Comparison of ENCODE assay signal across 25 cellular contexts in genomic region chr2:122543815-122544214, GRCh38.
A peak's percentile ranks its signal among the peaks of the same experiment; 100 is the strongest.
DNase-seq lines count a peak whose midpoint lies in the region; ATAC-seq, FAIRE-seq and TF ChIP-seq lines count a peak whose summit lies in the region.
"Had no signal": no experiment of that assay in that cellular context is flagged by ENCODE, and none has a peak within 500 bp of the region (broad histone marks: within the 10 kb centered on the region; RNA-seq: fewer than 3 reads in every experiment).

No MANE protein-coding gene starts in this region.

- DNase-seq in AG20443 (ENCODE audit: low spot score) = peak; percentile 22
- peak; percentile 69 for DNase-seq in HS-27A (ENCODE audit: low read depth)
- peak; percentile 2 for DNase-seq in astrocyte (ENCODE audit: low read depth)
- DNase-seq in kidney tubule cell (ENCODE audit: low spot score) = peak; percentile 22
- DNase-seq in caudate nucleus (lab: John Stamatoyannopoulos, UW) = no peak
- DNase-seq in NCI-H774 (lab: John Stamatoyannopoulos, UW) = no peak
- DNase-seq in activated gamma-delta T cell treated with Interleukin-2 at 50 U/mL for 16 hours = no peak
- DNase-seq in heart left ventricle = no peak
- DNase-seq: activated CD4-positive, alpha-beta T cell treated with anti-CD3 and anti-CD28 coated beads, Interleukin-2, amount 50 U/mL, for 1 hour; effector CD8-positive, alpha-beta T cell; GF-D8; Kasumi-1; left cardiac atrium; NCI-H1105; NCI-H2081; occipital lobe; PC-9; right cardiac atrium; WERI-Rb-1 had no signal

- no peaks in the 10 kb centered on the region for H3K36me3 Mint-ChIP-seq in astrocyte (ENCODE audit: low read depth, unreplicated experiment)
- H3K36me3 Mint-ChIP-seq: activated naive CD8-positive, alpha-beta T cell; memory B cell; type B pancreatic cell had no signal

- WGBS in heart left ventricle, 4 donors = 81 to 89% (median 86%) methylated on average over 2 of the region's 2 CpGs

- H3K27ac Mint-ChIP-seq in astrocyte (ENCODE audit: unreplicated experiment) = no peak overlapping the region
- H3K27ac Mint-ChIP-seq: activated naive CD8-positive, alpha-beta T cell; memory B cell; T-helper 1 cell treated with Interleukin-12 subunit alpha and Interleukin-12 subunit beta and Interleukin-4 antibody, amounts not matched to agents 30 μg/mL and 1 μg/mL, for 36 hours; type B pancreatic cell had no signal

- no peaks in the 10 kb centered on the region for H3K4me1 Mint-ChIP-seq in astrocyte (ENCODE audit: low read depth, unreplicated experiment)
- H3K4me1 Mint-ChIP-seq: memory B cell had no signal

- H3K9me3 ChIP-seq in astrocyte (ENCODE audit: insufficient read depth, low read depth, low read length) (no peaks in the 10 kb centered on the region), heart left ventricle (no peaks in the 10 kb centered on the region)

- no peak overlapping the region for H3K9ac ChIP-seq in astrocyte (ENCODE audit: low read length)

- H3K4me1 ChIP-seq in astrocyte (ENCODE audit: insufficient read depth, low read length) (no peaks in the 10 kb centered on the region), heart left ventricle (no peaks in the 10 kb centered on the region)

- peak; percentile 59 for FAIRE-seq in astrocyte (lab: Jason Lieb, UNC)
- FAIRE-seq: GM12878 had no signal

- H3K4me3 ChIP-seq in astrocyte (ENCODE audit: insufficient read depth, low read depth, low read length) = no peak overlapping the region
- no peak overlapping the region for H3K4me3 ChIP-seq in heart left ventricle
- H3K4me3 ChIP-seq: GM12878, PC-9 had no signal

- TF ChIP-seq CTCF in astrocyte (IDR thresholded peaks at IDR 0.05; ENCODE audit: insufficient read depth, low read depth, low read length) = no peak
- TF ChIP-seq CTCF in heart left ventricle (IDR thresholded peaks at IDR 0.05) = no peak

- no peak overlapping the region for H2AFZ ChIP-seq in astrocyte (ENCODE audit: low read depth, low read length)
- H2AFZ ChIP-seq: PC-9 had no signal

- no peaks in the 10 kb centered on the region for H4K20me1 ChIP-seq in astrocyte (ENCODE audit: insufficient read depth, low read length)

- H3K27me3 ChIP-seq in astrocyte (ENCODE audit: insufficient read depth, low read length) (no peaks in the 10 kb centered on the region), heart left ventricle (no peaks in the 10 kb centered on the region)

- no peak for ATAC-seq in heart left ventricle
- ATAC-seq: esophagus mucosa, GM12878, left cardiac atrium, right cardiac atrium had no signal

- H3K27ac ChIP-seq in astrocyte (ENCODE audit: low read depth, low read length) (no peak overlapping the region), caudate nucleus (ENCODE audit: low read depth, low read length) (no peak overlapping the region), heart left ventricle (no peak overlapping the region)
- H3K27ac ChIP-seq: PC-9, WERI-Rb-1 had no signal

- H3K79me2 ChIP-seq in astrocyte (ENCODE audit: insufficient read depth, low read length) = no peaks in the 10 kb centered on the region

- TF ChIP-seq POLR2A in heart left ventricle (IDR thresholded peaks at IDR 0.05) = no peak

- no peaks in the 10 kb centered on the region for H3K9me3 Mint-ChIP-seq in astrocyte (ENCODE audit: unreplicated experiment)
- H3K9me3 Mint-ChIP-seq: type B pancreatic cell had no signal

- no peaks in the 10 kb centered on the region for H3K36me3 ChIP-seq in astrocyte (ENCODE audit: insufficient read depth, low read length)
- no peaks in the 10 kb centered on the region for H3K36me3 ChIP-seq in heart left ventricle
- H3K36me3 ChIP-seq: WERI-Rb-1 had no signal

- H3K4me2 ChIP-seq in astrocyte (ENCODE audit: low read length) = no peak overlapping the region
- H3K4me2 ChIP-seq: PC-9 had no signal

- H3K4me3 Mint-ChIP-seq in astrocyte (ENCODE audit: unreplicated experiment) = no peak overlapping the region
- H3K4me3 Mint-ChIP-seq: activated naive CD8-positive, alpha-beta T cell; memory B cell; T-helper 1 cell treated with Interleukin-12 subunit alpha and Interleukin-12 subunit beta and Interleukin-4 antibody, amounts not matched to agents 30 μg/mL and 1 μg/mL, for 36 hours; type B pancreatic cell had no signal

- intact Hi-C loops in heart left ventricle (cut with DNase I) = no loop called here

- no peaks in the 10 kb centered on the region for H3K27me3 Mint-ChIP-seq in astrocyte (ENCODE audit: low read depth, unreplicated experiment)
- H3K27me3 Mint-ChIP-seq: activated naive CD8-positive, alpha-beta T cell had no signal

Comparison
In these comparisons a context has a peak if more than half of its experiments do, and no peak if none do; other contexts are left out.
1. DNase-seq: peak in AG20443 (single experiment), HS-27A (single experiment), astrocyte (single experiment) and kidney tubule cell (single experiment); none in caudate nucleus (0 of 61), NCI-H774 (single experiment), activated gamma-delta T cell treated with Interleukin-2 at 50 U/mL for 16 hours (single experiment) and heart left ventricle (0 of 5).